8 cellular contexts compared by ENCODE assay signal in the genomic region with DNA sequence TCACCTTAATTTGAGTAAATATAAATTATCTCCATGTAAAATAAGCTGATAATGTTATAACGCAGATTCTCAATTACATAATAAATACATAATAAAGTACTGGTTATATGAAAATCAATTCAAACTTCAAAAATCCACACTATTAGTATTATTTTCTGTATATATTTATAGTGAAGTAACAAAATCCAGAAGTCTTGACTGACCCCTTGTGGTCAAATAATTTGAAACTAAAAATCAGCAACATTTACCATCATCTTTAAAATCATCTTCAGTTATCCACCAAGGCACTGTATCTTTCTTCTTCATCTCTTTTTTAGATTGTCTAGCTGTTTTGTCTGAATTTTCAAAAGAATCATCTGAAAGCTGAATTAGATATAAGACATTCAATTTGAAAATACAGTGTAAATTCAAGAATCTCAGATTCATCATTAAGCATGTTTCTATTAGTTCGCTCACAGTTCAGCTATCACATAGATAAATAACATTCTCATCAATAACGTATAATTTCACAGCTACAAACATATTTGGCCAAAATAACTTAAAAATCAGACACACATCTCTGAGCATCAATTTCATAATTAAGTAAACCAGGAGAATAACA. TPM values are rescaled to one million over a fixed set of nuclear protein-coding genes. Genes with fewer than 3 reads are reported as not detected.
A peak's percentile ranks its signal among the peaks of the same experiment; 100 is the strongest.
DNase-seq lines count a peak whose midpoint lies in the region; TF ChIP-seq lines count a peak whose summit lies in the region.

No MANE protein-coding gene starts in this region.

- H3K27ac Mint-ChIP-seq in nephron, result no peak overlapping the region
- no peak overlapping the region for H3K27ac Mint-ChIP-seq in activated CD4-positive, alpha-beta memory T cell treated with anti-CD3 and anti-CD28 coated beads for 36 hours

- intact Hi-C loops in breast epithelium (cut with DNase I; ENCODE audit: low total_unique reads), result no loop called here
- intact Hi-C loops in activated CD4-positive, alpha-beta memory T cell treated with anti-CD3 and anti-CD28 coated beads for 36 hours (cut with micrococcal nuclease), result loop anchor here (1.0 to 10.0 kb wide), 4 partner anchors 186 to 1104 kb away; partner anchors contain the start of gene MRAP2

- no peaks in the 10 kb centered on the region for H3K9me3 ChIP-seq in DOHH2 (ENCODE audit: control insufficient read depth, insufficient read depth, low read length)
- H3K9me3 ChIP-seq in Karpas-422 (ENCODE audit: low read length), result no peaks in the 10 kb centered on the region
- H3K9me3 ChIP-seq in breast epithelium, result no peaks in the 10 kb centered on the region

- POLR2A ChIA-PET in activated CD4-positive, alpha-beta memory T cell treated with anti-CD3 and anti-CD28 coated beads for 36 hours (lab: Charles Lee), result no interaction called here

- peak; percentile 34 for TF ChIP-seq CTCF in DOHH2 (IDR thresholded peaks at IDR 0.05; ENCODE audit: low read depth, low read length, poor library complexity, severe bottlenecking)
- TF ChIP-seq CTCF in breast epithelium (IDR thresholded peaks at IDR 0.05), result peak in 2 of 3 donors; percentile 25 to 44
- TF ChIP-seq CTCF in nephron (IDR thresholded peaks at IDR 0.05; ENCODE audit: unreplicated experiment in 3 of 3), result peak; percentile 54 to 72 (median 55)

- no peak overlapping the region for H3K4me3 Mint-ChIP-seq in nephron
- no peak overlapping the region for H3K4me3 Mint-ChIP-seq in activated CD4-positive, alpha-beta memory T cell treated with anti-CD3 and anti-CD28 coated beads for 36 hours

- H3K9me3 Mint-ChIP-seq in nephron, result no peaks in the 10 kb centered on the region
- H3K9me3 Mint-ChIP-seq in activated CD4-positive, alpha-beta memory T cell treated with anti-CD3 and anti-CD28 coated beads for 36 hours, result no peaks in the 10 kb centered on the region

- CTCF ChIA-PET in activated CD4-positive, alpha-beta memory T cell treated with anti-CD3 and anti-CD28 coated beads for 36 hours (lab: Charles Lee), result interaction anchor here (0.8 to 1.3 kb wide), 7 partner anchors 12 to 606 kb away, joined by 3 to 5 read pairs (median 3); partner anchors contain the start of gene CYB5R4

- no peaks in the 10 kb centered on the region for H3K9me2 ChIP-seq in DOHH2 (replicated peaks; ENCODE audit: control insufficient read depth, low read length)
- H3K9me2 ChIP-seq in Karpas-422 (replicated peaks; ENCODE audit: insufficient read depth, low read length), result no peaks in the 10 kb centered on the region

- H3F3A ChIP-seq in DOHH2 (ENCODE audit: control insufficient read depth, insufficient read depth), result no peaks in the 10 kb centered on the region

- no peak for TF ChIP-seq POLR2A in breast epithelium (IDR thresholded peaks at IDR 0.05)

- H2AFZ ChIP-seq in Karpas-422 (ENCODE audit: low read length), result no peak overlapping the region

- H3K4me1 Mint-ChIP-seq in nephron, result peaks cover 10% of the 10 kb centered on the region
- peaks cover 7% of the 10 kb centered on the region for H3K4me1 Mint-ChIP-seq in activated CD4-positive, alpha-beta memory T cell treated with anti-CD3 and anti-CD28 coated beads for 36 hours (ENCODE audit: low read depth)

- no peaks in the 10 kb centered on the region for H3K36me3 ChIP-seq in DOHH2 (ENCODE audit: control insufficient read depth, low read length)
- H3K36me3 ChIP-seq in Karpas-422 (ENCODE audit: insufficient read depth, low read length), result no peaks in the 10 kb centered on the region
- H3K36me3 ChIP-seq in breast epithelium, result no peaks in the 10 kb centered on the region

- H3K27me3 Mint-ChIP-seq in nephron (ENCODE audit: low read depth), result no peaks in the 10 kb centered on the region
- H3K27me3 Mint-ChIP-seq in activated CD4-positive, alpha-beta memory T cell treated with anti-CD3 and anti-CD28 coated beads for 36 hours, result no peaks in the 10 kb centered on the region

- H4K20me1 ChIP-seq in DOHH2 (ENCODE audit: control insufficient read depth, insufficient read depth, low read depth, low read length) (no peaks in the 10 kb centered on the region), Karpas-422 (ENCODE audit: insufficient read depth, low read depth, low read length) (no peaks in the 10 kb centered on the region)

- H3K27ac ChIP-seq in DOHH2 (ENCODE audit: low read depth, low read length) (no peak overlapping the region), Karpas-422 (ENCODE audit: low read length) (no peak overlapping the region), breast epithelium (no peak overlapping the region)

- H3K4me1 ChIP-seq in DOHH2 (ENCODE audit: control insufficient read depth, low read length) (no peaks in the 10 kb centered on the region), Karpas-422 (ENCODE audit: low read length) (peaks cover under 1% of the 10 kb centered on the region), breast epithelium (no peaks in the 10 kb centered on the region)

- H3K9ac ChIP-seq in Karpas-422 (ENCODE audit: low read length), result no peak overlapping the region

- H3K27me3 ChIP-seq in DOHH2 (ENCODE audit: control insufficient read depth, low read length) (no peaks in the 10 kb centered on the region), Karpas-422 (ENCODE audit: low read length) (no peaks in the 10 kb centered on the region), breast epithelium (no peaks in the 10 kb centered on the region)

- H3K4me2 ChIP-seq in DOHH2 (ENCODE audit: low read length), result no peak overlapping the region
- no peak overlapping the region for H3K4me2 ChIP-seq in Karpas-422 (ENCODE audit: low read depth, low read length, poor library complexity, severe bottlenecking)

- DNase-seq in Karpas-422 (peak; percentile 75), breast epithelium (ENCODE audit: low spot score in 2 of 2) (no peak), COLO829 (ENCODE audit: low spot score) (no peak), MV-4-11 (lab: John Stamatoyannopoulos, UW) (no peak)
- DNase-seq in activated CD4-positive, alpha-beta memory T cell treated with anti-CD3 and anti-CD28 coated beads for 36 hours, result no peak
- no peak for DNase-seq in activated effector memory CD4-positive, alpha-beta T cell treated with anti-CD3 and anti-CD28 coated beads, Interleukin-2, amount 50 U/mL, for 16 hours

- H3K36me3 Mint-ChIP-seq in nephron (ENCODE audit: low read depth), result peaks cover 4% of the 10 kb centered on the region
- H3K36me3 Mint-ChIP-seq in activated CD4-positive, alpha-beta memory T cell treated with anti-CD3 and anti-CD28 coated beads for 36 hours, result no peaks in the 10 kb centered on the region

- no peak overlapping the region for H3K4me3 ChIP-seq in DOHH2 (ENCODE audit: low read length)
- H3K4me3 ChIP-seq in Karpas-422 (ENCODE audit: low read length), result no peak overlapping the region
- H3K4me3 ChIP-seq in breast epithelium, result no peak overlapping the region

- H3K79me2 ChIP-seq in DOHH2 (ENCODE audit: control insufficient read depth, low read length), result no peaks in the 10 kb centered on the region
- peaks cover 19% of the 10 kb centered on the region for H3K79me2 ChIP-seq in Karpas-422 (ENCODE audit: low read length)

RNA-seq across cellular contexts. Expression of gene CEP162, which starts 6.5 kb away (rescaled TPM):
- 3.8 and 7.5 TPM in 2 replicates for total RNA-seq in Karpas-422 (2014; rRNA removed; shearing (Covaris generic); ENCODE audit: low replicate concordance)
- total RNA-seq in breast epithelium, result 10 to 100 TPM; 10.9 to 20.1 (median 18.7) TPM
- 1 to 10 TPM; 5.4 to 6.3 TPM for total RNA-seq in activated CD4-positive, alpha-beta memory T cell treated with anti-CD3 and anti-CD28 coated beads for 36 hours
